ENCODE assay signal across 1 cellular context in the genomic region with DNA sequence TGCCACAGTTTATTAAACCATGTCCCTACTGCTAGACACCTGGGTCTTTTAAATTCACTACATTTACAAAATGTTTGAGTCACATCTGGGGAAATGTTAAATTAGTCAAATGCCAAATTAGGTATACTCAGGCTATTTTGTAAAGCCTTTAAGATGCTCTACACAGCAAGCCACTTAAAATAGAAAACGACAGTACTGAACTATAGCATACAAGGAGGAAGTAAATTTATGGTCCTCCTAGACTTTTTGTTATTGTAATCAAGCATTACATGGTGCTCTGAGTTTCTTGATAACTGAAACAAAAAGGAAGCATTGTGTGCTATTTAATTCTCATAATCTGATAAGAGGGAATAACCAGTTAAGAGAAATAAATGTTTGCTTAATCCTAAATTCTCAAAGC.
TF ChIP-seq lines count a peak whose summit lies in the region.

No MANE protein-coding gene starts in this region.

TF ChIP-seq in GM12878, 131 proteins besides CTCF, POLR2A, EP300 and RAD21 (continued from another document):
- TF ChIP-seq MEF2B (IDR thresholded peaks at IDR 0.05; ENCODE audit: partially characterized antibody, poor library complexity, severe bottlenecking), result peak; percentile 11
- TF ChIP-seq MEF2A (IDR thresholded peaks at IDR 0.05; ENCODE audit: insufficient read depth, low read depth, low read length), result 0 out of 2 replicates have a peak, but pooled peaks have one; percentile 41
- peak; percentile 27; the same call in 1 of the 2 replicates for TF ChIP-seq NFIC (IDR thresholded peaks at IDR 0.05; ENCODE audit: low read depth, low read length)
- TF ChIP-seq, protein P1, sequence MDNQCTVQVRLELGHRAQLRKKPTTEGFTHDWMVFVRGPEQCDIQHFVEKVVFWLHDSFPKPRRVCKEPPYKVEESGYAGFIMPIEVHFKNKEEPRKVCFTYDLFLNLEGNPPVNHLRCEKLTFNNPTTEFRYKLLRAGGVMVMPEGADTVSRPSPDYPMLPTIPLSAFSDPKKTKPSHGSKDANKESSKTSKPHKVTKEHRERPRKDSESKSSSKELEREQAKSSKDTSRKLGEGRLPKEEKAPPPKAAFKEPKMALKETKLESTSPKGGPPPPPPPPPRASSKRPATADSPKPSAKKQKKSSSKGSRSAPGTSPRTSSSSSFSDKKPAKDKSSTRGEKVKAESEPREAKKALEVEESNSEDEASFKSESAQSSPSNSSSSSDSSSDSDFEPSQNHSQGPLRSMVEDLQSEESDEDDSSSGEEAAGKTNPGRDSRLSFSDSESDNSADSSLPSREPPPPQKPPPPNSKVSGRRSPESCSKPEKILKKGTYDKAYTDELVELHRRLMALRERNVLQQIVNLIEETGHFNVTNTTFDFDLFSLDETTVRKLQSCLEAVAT (IDR thresholded peaks at IDR 0.05), result no peak
